ENCODE assay signal across 11 cellular contexts in genomic region chr4:7462509-7462971, GRCh38. TPM values are rescaled to one million over a fixed set of nuclear protein-coding genes. Genes with fewer than 3 reads are reported as not detected.
A peak's percentile ranks its signal among the peaks of the same experiment; 100 is the strongest.
DNase-seq lines count a peak whose midpoint lies in the region; TF ChIP-seq lines count a peak whose summit lies in the region.
"Had no signal": no experiment of that assay in that cellular context is flagged by ENCODE, and none has a peak within 500 bp of the region (broad histone marks: within the 10 kb centered on the region; RNA-seq: fewer than 3 reads in every experiment).

No MANE protein-coding gene starts in this region.

- no peaks in the 10 kb centered on the region for H3K27me3 ChIP-seq in hepatocyte
- no peaks in the 10 kb centered on the region for H3K27me3 ChIP-seq in testis
- no peaks in the 10 kb centered on the region for H3K27me3 ChIP-seq in smooth muscle cell (ENCODE audit: low read depth)
- H3K27me3 ChIP-seq: tibial nerve had no signal

- H2AFZ ChIP-seq in hepatocyte (no peak overlapping the region), smooth muscle cell (ENCODE audit: low read depth) (no peak overlapping the region)

- no peaks in the 10 kb centered on the region for H3F3A ChIP-seq in smooth muscle cell (ENCODE audit: low read depth)

- no peak overlapping the region for H3K4me2 ChIP-seq in hepatocyte
- no peak overlapping the region for H3K4me2 ChIP-seq in smooth muscle cell

- 44% methylated on average over 11 of the region's 11 CpGs for WGBS in hepatocyte (ENCODE audit: low lambda C conversion rate, missing lambda C conversion rate)
- WGBS in testis, 2 donors: 47 to 48% methylated on average over 8 to 11 of the region's 11 CpGs
- 54% methylated on average over 11 of the region's 11 CpGs for WGBS in smooth muscle cell (ENCODE audit: low lambda C conversion rate)

- H3K9me2 ChIP-seq in hepatocyte (replicated peaks; ENCODE audit: insufficient read depth): no peaks in the 10 kb centered on the region

- H4K20me1 ChIP-seq in hepatocyte (ENCODE audit: insufficient read depth, poor library complexity, severe bottlenecking): no peaks in the 10 kb centered on the region
- no peaks in the 10 kb centered on the region for H4K20me1 ChIP-seq in smooth muscle cell (ENCODE audit: low read depth)

- TF ChIP-seq CTCF in hepatocyte (IDR thresholded peaks at IDR 0.05; ENCODE audit: poor library complexity): peak; percentile 32
- TF ChIP-seq CTCF in testis (IDR thresholded peaks at IDR 0.05): peak in 2 of 3 experiments; percentile 7 to 22
- no peak for TF ChIP-seq CTCF in smooth muscle cell (IDR thresholded peaks at IDR 0.05; ENCODE audit: borderline replicate concordance, insufficient read depth, poor library complexity, severe bottlenecking)

- intact Hi-C loops in testis (cut with DNase I; ENCODE audit: low total_unique reads): no loop called here

- TF ChIP-seq POLR2A in testis (IDR thresholded peaks at IDR 0.05): no peak

- H3K36me3 ChIP-seq in hepatocyte (replicated peaks; ENCODE audit: insufficient read depth, low read depth) (no peaks in the 10 kb centered on the region), testis (ENCODE audit: low read depth, missing control alignments) (no peaks in the 10 kb centered on the region), smooth muscle cell (ENCODE audit: low read depth) (no peaks in the 10 kb centered on the region)
- H3K36me3 ChIP-seq: tibial nerve had no signal

- DNase-seq in NCI-H2227 (lab: John Stamatoyannopoulos, UW; ENCODE audit: unreplicated experiment): peak; percentile 9
- no peak for DNase-seq in NCI-H2227 treated with DMSO at 0.1 percent for 48 hours (lab: John Stamatoyannopoulos, UW)
- peak; percentile 25 to 57 for DNase-seq in SHP77 (lab: John Stamatoyannopoulos, UW)
- DNase-seq in hepatocyte (ENCODE audit: low spot score): peak; percentile 80
- peak; percentile 70 for DNase-seq in testis
- no peak for DNase-seq in smooth muscle cell (lab: John Stamatoyannopoulos, UW; ENCODE audit: unreplicated experiment)
- no peak for DNase-seq in activated naive CD4-positive, alpha-beta T cell treated with anti-CD3 and anti-CD28 coated beads, Interleukin-2, amount 50 U/mL, for 16 hours
- DNase-seq in GM19238 (ENCODE audit: insufficient read length, low spot score): no peak
- DNase-seq: activated naive CD8-positive, alpha-beta T cell treated with anti-CD3 and anti-CD28 coated beads, Interleukin-2, amount 50 U/mL, for 24 hours; nephron progenitor cell had no signal

- no peaks in the 10 kb centered on the region for H3K4me1 ChIP-seq in hepatocyte (ENCODE audit: insufficient read depth)
- H3K4me1 ChIP-seq in testis: peaks cover 18% of the 10 kb centered on the region
- no peaks in the 10 kb centered on the region for H3K4me1 ChIP-seq in smooth muscle cell (ENCODE audit: low read depth)

- no peaks in the 10 kb centered on the region for H3K9me3 ChIP-seq in hepatocyte (ENCODE audit: low read depth)
- no peaks in the 10 kb centered on the region for H3K9me3 ChIP-seq in testis
- no peaks in the 10 kb centered on the region for H3K9me3 ChIP-seq in smooth muscle cell (replicated peaks; ENCODE audit: low read depth)

- H3K27ac ChIP-seq in hepatocyte: no peak overlapping the region
- no peak overlapping the region for H3K27ac ChIP-seq in testis
- no peak overlapping the region for H3K27ac ChIP-seq in smooth muscle cell (ENCODE audit: low read depth)
- H3K27ac ChIP-seq: tibial nerve had no signal

- H3K4me3 ChIP-seq in hepatocyte (no peak overlapping the region), testis (no peak overlapping the region), smooth muscle cell (no peak overlapping the region)
- H3K4me3 ChIP-seq: tibial nerve had no signal

- H3K9ac ChIP-seq in smooth muscle cell (ENCODE audit: low read depth): no peak overlapping the region

- H3K79me2 ChIP-seq in hepatocyte (no peaks in the 10 kb centered on the region), smooth muscle cell (ENCODE audit: low read depth) (no peaks in the 10 kb centered on the region)

RNA-seq across cellular contexts. Expression of gene PSAPL1, which starts 27.8 kb away (rescaled TPM):
- total RNA-seq in hepatocyte (4.3 and 5.8 TPM in 2 replicates), testis (10 to 100 TPM; 17.5 to 19.0 TPM), smooth muscle cell (0.04 TPM in 1 of 2 replicates, not detected in the other)
- polyA plus RNA-seq in hepatocyte (4.4 and 5.2 TPM in 2 replicates), testis (ENCODE audit: insufficient read depth, low read depth, low replicate concordance) (11.0 TPM), smooth muscle cell (not detected in 2 replicates)

Comparison
In these comparisons a context has a peak if more than half of its experiments do, and no peak if none do; other contexts are left out.
1. DNase-seq: peak in NCI-H2227 (single experiment), SHP77 (2 of 2), hepatocyte (single experiment) and testis (single experiment); none in NCI-H2227 treated with DMSO at 0.1 percent for 48 hours (single experiment), smooth muscle cell (single experiment), activated naive CD4-positive, alpha-beta T cell treated with anti-CD3 and anti-CD28 coated beads, Interleukin-2, amount 50 U/mL, for 16 hours (single experiment) and GM19238 (single experiment).